In genomic region chr11:115885446-115885978, GRCh38 we compare ENCODE assay signal across 16 cellular contexts.
DNase-seq lines count a peak whose midpoint lies in the region; TF ChIP-seq lines count a peak whose summit lies in the region.
"Had no signal": no experiment of that assay in that cellular context is flagged by ENCODE, and none has a peak within 500 bp of the region (broad histone marks: within the 10 kb centered on the region; RNA-seq: fewer than 3 reads in every experiment).

No MANE protein-coding gene starts in this region.

- no peak overlapping the region for H2BK120ac ChIP-seq in neuronal stem cell (ENCODE audit: low read depth, low read length)

- H3K23ac ChIP-seq in neuronal stem cell (ENCODE audit: low read depth, low read length, poor library complexity) = no peak overlapping the region

- H3K4me3 ChIP-seq in mesodermal cell (ENCODE audit: extremely low read depth, insufficient read depth, low read length, poor library complexity, severe bottlenecking) = no peak overlapping the region
- no peak overlapping the region for H3K4me3 ChIP-seq in neuronal stem cell (ENCODE audit: low read length in 2 of 2)

- no peaks in the 10 kb centered on the region for H3K27me3 ChIP-seq in neuronal stem cell (ENCODE audit: control insufficient read depth in 3 of 3, insufficient read depth in 3 of 3, low read depth in 1 of 3, low read length in 3 of 3)

- H3K4me3 Mint-ChIP-seq in activated CD4-positive, alpha-beta T cell treated with anti-CD3 and anti-CD28 coated beads, Interleukin-2, amount 10 ng/mL, durations not matched to agents 24 days and 14 days = no peak overlapping the region
- H3K4me3 Mint-ChIP-seq in brain = no peak overlapping the region
- no peak overlapping the region for H3K4me3 Mint-ChIP-seq in activated T-helper 2 cell treated with anti-CD3 and anti-CD28 coated beads, Interferon-gamma antibody, Interleukin-2, Interleukin-4, amounts not matched to agents 10 μg/mL and 5 μg/mL and 100 μg/mL, durations not matched to agents 14 hours and 24 hours and 36 hours (ENCODE audit: low read depth)
- H3K4me3 Mint-ChIP-seq: CD14-positive monocyte, H9 had no signal

- 55 to 69% methylated on average over 2 to 4 of the region's 5 CpGs for WGBS in mesodermal cell (ENCODE audit: insufficient coverage in 2 of 2), 2 experiments
- no CpG with 5 or more reads among the region's 5 CpGs for WGBS in neuronal stem cell (ENCODE audit: extremely low coverage in 2 of 2, insufficient read length in 2 of 2, insufficient replicate concordance in 1 of 2), 2 donors

- peak overlapping the region; percentile 51 for H2AK5ac ChIP-seq in neuronal stem cell (ENCODE audit: low read depth, low read length)

- H3K36me3 ChIP-seq in mesodermal cell (ENCODE audit: control insufficient read depth, insufficient read depth, low read length) = no peaks in the 10 kb centered on the region
- no peaks in the 10 kb centered on the region for H3K36me3 ChIP-seq in neuronal stem cell (replicated peaks in 1 of 2; ENCODE audit: control insufficient read depth in 2 of 2, insufficient read depth in 2 of 2, low read length in 2 of 2)

- H3K4ac ChIP-seq in neuronal stem cell (ENCODE audit: low read length) = no peak overlapping the region

- H3K27ac Mint-ChIP-seq in activated CD4-positive, alpha-beta T cell treated with anti-CD3 and anti-CD28 coated beads, Interleukin-2, amount 10 ng/mL, durations not matched to agents 24 days and 14 days = no peak overlapping the region
- peak overlapping the region in 4 of 5 experiments; percentile 6 to 81 (median 58) for H3K27ac Mint-ChIP-seq in brain
- no peak overlapping the region for H3K27ac Mint-ChIP-seq in activated T-helper 2 cell treated with anti-CD3 and anti-CD28 coated beads, Interferon-gamma antibody, Interleukin-2, Interleukin-4, amounts not matched to agents 10 μg/mL and 5 μg/mL and 100 μg/mL, durations not matched to agents 14 hours and 24 hours and 36 hours

- H3K79me1 ChIP-seq in neuronal stem cell (ENCODE audit: low read depth, low read length) = no peaks in the 10 kb centered on the region

- intact Hi-C loops in activated CD4-positive, alpha-beta T cell treated with anti-CD3 and anti-CD28 coated beads, Interleukin-2, amount 10 ng/mL, durations not matched to agents 24 days and 14 days (cut with micrococcal nuclease) = no loop called here
- intact Hi-C loops in activated T-helper 2 cell treated with anti-CD3 and anti-CD28 coated beads, Interferon-gamma antibody, Interleukin-2, Interleukin-4, amounts not matched to agents 10 μg/mL and 5 μg/mL and 100 μg/mL, durations not matched to agents 14 hours and 24 hours and 36 hours (cut with micrococcal nuclease) = no loop called here

- no peaks in the 10 kb centered on the region for H3K9me3 ChIP-seq in mesodermal cell (ENCODE audit: control insufficient read depth, low read length)
- H3K9me3 ChIP-seq in neuronal stem cell (replicated peaks in 1 of 2; ENCODE audit: control insufficient read depth in 2 of 2, insufficient read depth in 1 of 2, low read depth in 1 of 2, low read length in 2 of 2) = peaks cover 0 to 2% of the 10 kb centered on the region in 2 donors

- H3K9me3 Mint-ChIP-seq in activated CD4-positive, alpha-beta T cell treated with anti-CD3 and anti-CD28 coated beads, Interleukin-2, amount 10 ng/mL, durations not matched to agents 24 days and 14 days = peaks cover under 1% of the 10 kb centered on the region
- peaks cover 16 to 24% (median 20%) of the 10 kb centered on the region in 5 experiments for H3K9me3 Mint-ChIP-seq in brain
- peaks cover 6% of the 10 kb centered on the region for H3K9me3 Mint-ChIP-seq in activated T-helper 2 cell treated with anti-CD3 and anti-CD28 coated beads, Interferon-gamma antibody, Interleukin-2, Interleukin-4, amounts not matched to agents 10 μg/mL and 5 μg/mL and 100 μg/mL, durations not matched to agents 14 hours and 24 hours and 36 hours

- no peak overlapping the region for H2BK5ac ChIP-seq in neuronal stem cell (ENCODE audit: low read length)

- no peaks in the 10 kb centered on the region for H3K4me1 Mint-ChIP-seq in activated CD4-positive, alpha-beta T cell treated with anti-CD3 and anti-CD28 coated beads, Interleukin-2, amount 10 ng/mL, durations not matched to agents 24 days and 14 days
- H3K4me1 Mint-ChIP-seq in brain = peaks cover 40% of the 10 kb centered on the region
- no peaks in the 10 kb centered on the region for H3K4me1 Mint-ChIP-seq in activated T-helper 2 cell treated with anti-CD3 and anti-CD28 coated beads, Interferon-gamma antibody, Interleukin-2, Interleukin-4, amounts not matched to agents 10 μg/mL and 5 μg/mL and 100 μg/mL, durations not matched to agents 14 hours and 24 hours and 36 hours (ENCODE audit: low read depth)

- H3K4me2 ChIP-seq in neuronal stem cell (ENCODE audit: insufficient read depth, low read length, poor library complexity, severe bottlenecking) = no peak overlapping the region

- peak overlapping the region; percentile 96 for H2BK15ac ChIP-seq in neuronal stem cell (ENCODE audit: low read length)

- DNase-seq in activated CD4-positive, alpha-beta T cell treated with anti-CD3 and anti-CD28 coated beads, Interleukin-2, amount 10 ng/mL, durations not matched to agents 24 days and 14 days = peak; percentile 28
- no peak for DNase-seq in activated CD4-positive, alpha-beta T cell treated with anti-CD3 and anti-CD28 coated beads for 1 hour
- DNase-seq in neuronal stem cell (ENCODE audit: low spot score) (peak; percentile 17), mucosa of gallbladder (ENCODE audit: low spot score) (no peak)
- no peak for DNase-seq in activated T-helper 2 cell treated with anti-CD3 and anti-CD28 coated beads, Interferon-gamma antibody, Interleukin-2, Interleukin-4, amounts not matched to agents 10 μg/mL and 5 μg/mL and 100 μg/mL, durations not matched to agents 14 hours and 24 hours and 36 hours (ENCODE audit: low spot score)
- no peak for DNase-seq in activated T-cell treated with anti-CD3 and anti-CD28 coated beads, Interleukin-2, amount 50 U/mL, for 1 hour
- DNase-seq: 8988T; H9; IMR-90; NCI-H446 treated with DMSO at 0.1 percent for 48 hours; NK-92 treated with Interleukin-12 subunit alpha and Interleukin-12 subunit beta, amount 100 ng/mL, for 24 hours; SHP77 treated with DMSO at 0.1 percent for 48 hours had no signal

- H3K9ac ChIP-seq in neuronal stem cell (ENCODE audit: low read depth, low read length, poor library complexity) = no peak overlapping the region

- H3K14ac ChIP-seq in neuronal stem cell (ENCODE audit: low read length) = no peak overlapping the region

- H3K18ac ChIP-seq in neuronal stem cell (ENCODE audit: low read length) = no peak overlapping the region

- H2AFZ ChIP-seq in neuronal stem cell (ENCODE audit: low read length) = peak overlapping the region; percentile 53

- no peak overlapping the region for H4K8ac ChIP-seq in neuronal stem cell (ENCODE audit: low read depth, low read length)

- no peak overlapping the region for H4K91ac ChIP-seq in neuronal stem cell (ENCODE audit: low read depth, low read length, poor library complexity)

- no peaks in the 10 kb centered on the region for H3K27me3 Mint-ChIP-seq in activated CD4-positive, alpha-beta T cell treated with anti-CD3 and anti-CD28 coated beads, Interleukin-2, amount 10 ng/mL, durations not matched to agents 24 days and 14 days
- H3K27me3 Mint-ChIP-seq in brain = peaks cover 13% of the 10 kb centered on the region
- H3K27me3 Mint-ChIP-seq in activated T-helper 2 cell treated with anti-CD3 and anti-CD28 coated beads, Interferon-gamma antibody, Interleukin-2, Interleukin-4, amounts not matched to agents 10 μg/mL and 5 μg/mL and 100 μg/mL, durations not matched to agents 14 hours and 24 hours and 36 hours (ENCODE audit: low read depth) = no peaks in the 10 kb centered on the region

- H3K36me3 Mint-ChIP-seq in activated CD4-positive, alpha-beta T cell treated with anti-CD3 and anti-CD28 coated beads, Interleukin-2, amount 10 ng/mL, durations not matched to agents 24 days and 14 days (ENCODE audit: low read depth) = no peaks in the 10 kb centered on the region
- no peaks in the 10 kb centered on the region for H3K36me3 Mint-ChIP-seq in brain
- H3K36me3 Mint-ChIP-seq in activated T-helper 2 cell treated with anti-CD3 and anti-CD28 coated beads, Interferon-gamma antibody, Interleukin-2, Interleukin-4, amounts not matched to agents 10 μg/mL and 5 μg/mL and 100 μg/mL, durations not matched to agents 14 hours and 24 hours and 36 hours (ENCODE audit: low read depth) = no peaks in the 10 kb centered on the region
- H3K36me3 Mint-ChIP-seq: CD14-positive monocyte had no signal

- no peak overlapping the region for H2BK12ac ChIP-seq in neuronal stem cell (ENCODE audit: low read length)

- no peak for TF ChIP-seq CTCF in brain (conservative IDR thresholded peaks at IDR 0.05)

- peak overlapping the region; percentile 58 for H3K27ac ChIP-seq in mesodermal cell (ENCODE audit: low read depth, low read length, severe bottlenecking)
- H3K27ac ChIP-seq in neuronal stem cell (replicated peaks; ENCODE audit: low read length) = peak overlapping the region; percentile 41
- H3K27ac ChIP-seq: HL-60 had no signal

- H3K4me1 ChIP-seq in mesodermal cell (ENCODE audit: control insufficient read depth, insufficient read depth, low read length, poor library complexity, severe bottlenecking) = peaks cover 7% of the 10 kb centered on the region
- H3K4me1 ChIP-seq in neuronal stem cell (ENCODE audit: control insufficient read depth in 2 of 2, insufficient read depth in 1 of 2, low read depth in 1 of 2, low read length in 2 of 2) = peaks cover 4 to 26% of the 10 kb centered on the region in 2 donors

Comparison
In these comparisons a context has a peak if more than half of its experiments do, and no peak if none do; other contexts are left out.
1. DNase-seq: peak in activated CD4-positive, alpha-beta T cell treated with anti-CD3 and anti-CD28 coated beads, Interleukin-2, amount 10 ng/mL, durations not matched to agents 24 days and 14 days (single experiment) and neuronal stem cell (single experiment); none in activated CD4-positive, alpha-beta T cell treated with anti-CD3 and anti-CD28 coated beads for 1 hour (single experiment), activated T-helper 2 cell treated with anti-CD3 and anti-CD28 coated beads, Interferon-gamma antibody, Interleukin-2, Interleukin-4, amounts not matched to agents 10 μg/mL and 5 μg/mL and 100 μg/mL, durations not matched to agents 14 hours and 24 hours and 36 hours (single experiment), mucosa of gallbladder (single experiment) and activated T-cell treated with anti-CD3 and anti-CD28 coated beads, Interleukin-2, amount 50 U/mL, for 1 hour (single experiment).
2. H3K27ac Mint-ChIP-seq: peak in brain (4 of 5); none in activated CD4-positive, alpha-beta T cell treated with anti-CD3 and anti-CD28 coated beads, Interleukin-2, amount 10 ng/mL, durations not matched to agents 24 days and 14 days (single experiment) and activated T-helper 2 cell treated with anti-CD3 and anti-CD28 coated beads, Interferon-gamma antibody, Interleukin-2, Interleukin-4, amounts not matched to agents 10 μg/mL and 5 μg/mL and 100 μg/mL, durations not matched to agents 14 hours and 24 hours and 36 hours (single experiment).